In genomic region chr19:54643562-54643961, GRCh38 we compare ENCODE assay signal across 5 cellular contexts. TPM values are rescaled to one million over a fixed set of nuclear protein-coding genes. Genes with fewer than 3 reads are reported as not detected.
"Had no signal": no experiment of that assay in that cellular context is flagged by ENCODE, and none has a peak within 500 bp of the region (broad histone marks: within the 10 kb centered on the region; RNA-seq: fewer than 3 reads in every experiment).

No MANE protein-coding gene starts in this region.

RNA-seq across cellular contexts. Expression of gene LILRB1, which starts 13.3 kb away (rescaled TPM):
- total RNA-seq: SK-MEL-5, WTC11 had no signal

RNA-seq across cellular contexts. Expression of gene LILRB4, which starts 19.2 kb away (rescaled TPM):
- total RNA-seq: activated CD8-positive, alpha-beta T cell treated with anti-CD3 and anti-CD28 coated beads, Interleukin-2, amount 10 ng/mL, durations not matched to agents 7 days and 5 days; SK-MEL-5; WTC11 had no signal

RNA-seq across cellular contexts. Expression of gene LILRA1, which starts 50.1 kb away (rescaled TPM):
- total RNA-seq: activated CD8-positive, alpha-beta T cell treated with anti-CD3 and anti-CD28 coated beads, Interleukin-2, amount 10 ng/mL, durations not matched to agents 7 days and 5 days; activated naive CD8-positive, alpha-beta T cell treated with anti-CD3 and anti-CD28 coated beads, Interleukin-2, amount 10 ng/mL, durations not matched to agents 7 days and 5 days; Peyer's patch; SK-MEL-5; WTC11 had no signal
